Comparison of ENCODE assay signal across 13 cellular contexts in the genomic region with DNA sequence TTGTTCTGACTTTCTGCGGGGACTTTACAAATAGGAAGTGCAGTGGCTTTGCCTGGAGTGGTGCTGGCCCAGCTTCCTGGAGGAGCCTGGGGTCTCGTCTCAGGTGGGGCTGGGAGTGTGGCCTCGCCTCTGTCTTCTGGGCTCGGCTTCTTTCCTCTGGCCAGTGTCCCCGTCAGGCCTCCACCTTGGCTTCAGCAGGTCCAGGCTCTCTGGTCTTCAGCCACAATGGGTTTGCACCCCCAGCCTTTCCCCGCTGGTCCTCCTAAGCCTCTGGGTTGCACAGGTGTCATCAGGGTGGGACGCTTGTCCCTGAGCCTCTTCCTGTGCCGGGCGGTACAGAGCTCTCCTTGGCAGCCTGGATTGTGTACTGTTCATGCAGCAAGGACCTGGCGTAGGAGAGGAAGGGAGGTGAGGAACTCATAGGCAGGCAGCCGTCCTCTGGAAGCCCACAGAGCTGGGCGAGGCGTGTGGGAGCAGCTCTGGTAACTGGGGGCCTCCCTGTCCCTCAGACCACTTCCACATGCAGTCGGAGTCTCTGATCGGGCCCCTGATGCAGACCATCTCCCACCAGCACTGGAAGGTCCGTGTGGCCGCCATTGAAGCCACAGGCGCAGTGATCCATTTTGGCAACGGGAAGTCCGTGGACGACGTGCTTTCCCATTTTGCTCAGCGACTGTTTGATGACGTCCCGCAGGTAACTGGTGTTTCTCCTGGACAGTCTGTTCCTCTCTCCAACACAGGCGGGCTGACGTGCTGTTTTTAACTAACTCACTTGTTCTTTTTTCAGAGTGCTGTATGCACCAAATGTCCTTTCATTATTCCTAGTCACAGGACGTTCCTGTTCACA. TPM values are rescaled to one million over a fixed set of nuclear protein-coding genes. Genes with fewer than 3 reads are reported as not detected.
A peak's percentile ranks its signal among the peaks of the same experiment; 100 is the strongest.
DNase-seq lines count a peak whose midpoint lies in the region; ATAC-seq and TF ChIP-seq lines count a peak whose summit lies in the region.
"Had no signal": no experiment of that assay in that cellular context is flagged by ENCODE, and none has a peak within 500 bp of the region (broad histone marks: within the 10 kb centered on the region; RNA-seq: fewer than 3 reads in every experiment).

No MANE protein-coding gene starts in this region.

- TF ChIP-seq CTCF in cardiac muscle cell (IDR thresholded peaks at IDR 0.05; ENCODE audit: low read depth, low read length) = no peak
- TF ChIP-seq CTCF in activated CD8-positive, alpha-beta T cell treated with anti-CD3 and anti-CD28 coated beads for 36 hours (IDR thresholded peaks at IDR 0.05) = no peak
- TF ChIP-seq CTCF in GM20000 (IDR thresholded peaks at IDR 0.05; ENCODE audit: extremely low read depth, missing control alignments) = no peak

- H3K27me3 Mint-ChIP-seq in activated CD8-positive, alpha-beta T cell treated with anti-CD3 and anti-CD28 coated beads for 36 hours = no peaks in the 10 kb centered on the region

- H3K36me3 Mint-ChIP-seq in activated CD8-positive, alpha-beta T cell treated with anti-CD3 and anti-CD28 coated beads for 36 hours (ENCODE audit: low read depth) = peaks cover 32% of the 10 kb centered on the region
- H3K36me3 Mint-ChIP-seq in stimulated activated effector memory CD8-positive, alpha-beta T cell treated with anti-CD3 and anti-CD28 coated beads, Interleukin-12 subunit alpha, Interleukin-12 subunit beta, amount 100 ng/mL, for 72 hours = peaks cover 15% of the 10 kb centered on the region

- peak overlapping the region; percentile 34 for H3K4me3 Mint-ChIP-seq in activated CD8-positive, alpha-beta T cell treated with anti-CD3 and anti-CD28 coated beads for 36 hours
- H3K4me3 Mint-ChIP-seq in stimulated activated effector memory CD8-positive, alpha-beta T cell treated with anti-CD3 and anti-CD28 coated beads, Interleukin-12 subunit alpha, Interleukin-12 subunit beta, amount 100 ng/mL, for 72 hours = peak overlapping the region; percentile 80

- ATAC-seq in left ventricle myocardium superior = no peak
- no peak for ATAC-seq in activated CD8-positive, alpha-beta T cell treated with anti-CD3 and anti-CD28 coated beads for 36 hours
- no peak for ATAC-seq in stimulated activated effector memory CD8-positive, alpha-beta T cell treated with anti-CD3 and anti-CD28 coated beads, Interleukin-12 subunit alpha, Interleukin-12 subunit beta, amount 100 ng/mL, for 72 hours

- DNase-seq in cardiac muscle cell (ENCODE audit: low read depth in 1 of 2, low spot score in 1 of 2) = no peak
- DNase-seq in left ventricle myocardium superior = no peak
- DNase-seq in activated CD8-positive, alpha-beta T cell treated with anti-CD3 and anti-CD28 coated beads for 36 hours = no peak
- DNase-seq in mesenteric fat pad (ENCODE audit: low spot score) = peak; percentile 83
- DNase-seq in stimulated activated effector memory CD8-positive, alpha-beta T cell treated with anti-CD3 and anti-CD28 coated beads, Interleukin-12 subunit alpha, Interleukin-12 subunit beta, amount 100 ng/mL, for 72 hours (ENCODE audit: low spot score in 2 of 2) = no peak
- DNase-seq in GM20000 (ENCODE audit: low spot score) = no peak
- no peak for DNase-seq in NCI-H526 (lab: John Stamatoyannopoulos, UW)
- no peak for DNase-seq in AG08395 (ENCODE audit: low spot score)
- DNase-seq: DMS 273 treated with DMSO at 0.1 percent for 48 hours; NCI-H146; nucleus accumbens; Right ventricle myocardium superior; stimulated activated CD4-positive, alpha-beta T cell treated with anti-CD3 and anti-CD28 coated beads, Interleukin-4, amount 100 ng/mL, for 1 hour had no signal

- no peak overlapping the region for H3K4me3 ChIP-seq in cardiac muscle cell

- H3K4me1 Mint-ChIP-seq in activated CD8-positive, alpha-beta T cell treated with anti-CD3 and anti-CD28 coated beads for 36 hours (ENCODE audit: low read depth) = peaks cover 31% of the 10 kb centered on the region
- H3K4me1 Mint-ChIP-seq in stimulated activated effector memory CD8-positive, alpha-beta T cell treated with anti-CD3 and anti-CD28 coated beads, Interleukin-12 subunit alpha, Interleukin-12 subunit beta, amount 100 ng/mL, for 72 hours = peaks cover 24% of the 10 kb centered on the region

- H3K9me3 ChIP-seq in cardiac muscle cell (ENCODE audit: low read depth) = no peaks in the 10 kb centered on the region

- peak overlapping the region; percentile 88 for H3K27ac ChIP-seq in cardiac muscle cell

- peaks cover 26% of the 10 kb centered on the region for H3K4me1 ChIP-seq in cardiac muscle cell (ENCODE audit: low read depth)

- no peaks in the 10 kb centered on the region for H3K27me3 ChIP-seq in cardiac muscle cell

- peaks cover 4% of the 10 kb centered on the region for H3K9me3 Mint-ChIP-seq in activated CD8-positive, alpha-beta T cell treated with anti-CD3 and anti-CD28 coated beads for 36 hours
- peaks cover 3% of the 10 kb centered on the region for H3K9me3 Mint-ChIP-seq in stimulated activated effector memory CD8-positive, alpha-beta T cell treated with anti-CD3 and anti-CD28 coated beads, Interleukin-12 subunit alpha, Interleukin-12 subunit beta, amount 100 ng/mL, for 72 hours

- POLR2A ChIA-PET in activated CD8-positive, alpha-beta T cell treated with anti-CD3 and anti-CD28 coated beads for 36 hours (lab: Charles Lee) = no interaction called here

- CTCF ChIA-PET in activated CD8-positive, alpha-beta T cell treated with anti-CD3 and anti-CD28 coated beads for 36 hours (lab: Charles Lee) = no interaction called here

- intact Hi-C loops in left ventricle myocardium superior (cut with micrococcal nuclease) = no loop called here
- intact Hi-C loops in activated CD8-positive, alpha-beta T cell treated with anti-CD3 and anti-CD28 coated beads for 36 hours (cut with micrococcal nuclease) = loop anchor here (5.0 kb wide), 1 partner anchor 112 kb away; no protein-coding TSS in a partner anchor

- H3K27ac Mint-ChIP-seq in activated CD8-positive, alpha-beta T cell treated with anti-CD3 and anti-CD28 coated beads for 36 hours = no peak overlapping the region
- H3K27ac Mint-ChIP-seq in stimulated activated effector memory CD8-positive, alpha-beta T cell treated with anti-CD3 and anti-CD28 coated beads, Interleukin-12 subunit alpha, Interleukin-12 subunit beta, amount 100 ng/mL, for 72 hours = no peak overlapping the region

- H3K36me3 ChIP-seq in cardiac muscle cell = no peaks in the 10 kb centered on the region

RNA-seq across cellular contexts. Expression of gene PRKAR1B, which starts 2.3 kb away (rescaled TPM):
- 35.4 and 40.2 TPM in 2 replicates for total RNA-seq in cardiac muscle cell
- 32.8 and 48.6 TPM in 2 replicates for polyA plus RNA-seq in cardiac muscle cell
- 16.5 TPM for total RNA-seq in left ventricle myocardium superior
- 10 to 100 TPM; 48.7 to 49.9 TPM for total RNA-seq in activated CD8-positive, alpha-beta T cell treated with anti-CD3 and anti-CD28 coated beads for 36 hours
- total RNA-seq in mesenteric fat pad = 11.7 TPM

RNA-seq across cellular contexts. Expression of gene DNAAF5, which starts 2.9 kb away (rescaled TPM):
- total RNA-seq in cardiac muscle cell = 76.7 and 93.8 TPM in 2 replicates
- 32.7 and 51.9 TPM in 2 replicates for polyA plus RNA-seq in cardiac muscle cell
- total RNA-seq in left ventricle myocardium superior = 22.8 TPM
- total RNA-seq in activated CD8-positive, alpha-beta T cell treated with anti-CD3 and anti-CD28 coated beads for 36 hours = 10 to 100 TPM; 36.4 to 36.8 TPM
- total RNA-seq in mesenteric fat pad = 20.4 TPM
